In genomic region chr11:116513894-116514293, GRCh38 we compare ENCODE assay signal across 8 cellular contexts.
DNase-seq lines count a peak whose midpoint lies in the region; ATAC-seq and TF ChIP-seq lines count a peak whose summit lies in the region.

No MANE protein-coding gene starts in this region.

- peak; percentile 30 to 75 for DNase-seq in cardiac muscle cell (ENCODE audit: low read depth in 1 of 2, low spot score in 1 of 2)
- no peak for DNase-seq in Right ventricle myocardium superior
- peak; percentile 61 for DNase-seq in NCI-H146 (lab: John Stamatoyannopoulos, UW)
- DNase-seq in ecto neural progenitor cell (ENCODE audit: low spot score): peak; percentile 64
- peak; percentile 69 for DNase-seq in testis
- no peak for DNase-seq in NCI-H1694 treated with DMSO at 0.1 percent for 48 hours (lab: John Stamatoyannopoulos, UW)
- DNase-seq in NCI-H1048 (lab: John Stamatoyannopoulos, UW): no peak

- H3K4me1 ChIP-seq in cardiac muscle cell (ENCODE audit: low read depth): no peaks in the 10 kb centered on the region
- no peaks in the 10 kb centered on the region for H3K4me1 ChIP-seq in testis

- H3K9me3 ChIP-seq in cardiac muscle cell (ENCODE audit: low read depth) (no peaks in the 10 kb centered on the region), testis (no peaks in the 10 kb centered on the region)

- TF ChIP-seq CTCF in cardiac muscle cell (IDR thresholded peaks at IDR 0.05; ENCODE audit: low read depth, low read length) (peak; percentile 41), testis (IDR thresholded peaks at IDR 0.05) (peak in 1 of 3 experiments; percentile 27)

- intact Hi-C loops in Right ventricle myocardium superior (cut with DNase I): no loop called here
- intact Hi-C loops in testis (cut with DNase I; ENCODE audit: low total_unique reads): no loop called here

- no peak overlapping the region for H3K27ac ChIP-seq in cardiac muscle cell
- H3K27ac ChIP-seq in testis: no peak overlapping the region

- 68 to 72% methylated on average over 8 of the region's 8 CpGs for WGBS in testis, 2 donors

- ATAC-seq in Right ventricle myocardium superior (ENCODE audit: poor library complexity) (no peak), GM19023 (IDR thresholded peaks at IDR 0.05; ENCODE audit: unreplicated experiment) (no peak)

- TF ChIP-seq POLR2A in testis (IDR thresholded peaks at IDR 0.05): no peak

- H3K4me3 ChIP-seq in cardiac muscle cell: no peak overlapping the region
- no peak overlapping the region for H3K4me3 ChIP-seq in testis

- no peaks in the 10 kb centered on the region for H3K27me3 ChIP-seq in cardiac muscle cell
- no peaks in the 10 kb centered on the region for H3K27me3 ChIP-seq in testis

- H3K36me3 ChIP-seq in cardiac muscle cell (no peaks in the 10 kb centered on the region), testis (ENCODE audit: low read depth, missing control alignments) (no peaks in the 10 kb centered on the region)

Comparison
In these comparisons a context has a peak if more than half of its experiments do, and no peak if none do; other contexts are left out.
1. DNase-seq: peak in cardiac muscle cell (2 of 2), NCI-H146 (single experiment), ecto neural progenitor cell (single experiment) and testis (single experiment); none in Right ventricle myocardium superior (single experiment), NCI-H1694 treated with DMSO at 0.1 percent for 48 hours (single experiment) and NCI-H1048 (single experiment).